Comparison of ENCODE assay signal across 1 cellular context in the genomic region with DNA sequence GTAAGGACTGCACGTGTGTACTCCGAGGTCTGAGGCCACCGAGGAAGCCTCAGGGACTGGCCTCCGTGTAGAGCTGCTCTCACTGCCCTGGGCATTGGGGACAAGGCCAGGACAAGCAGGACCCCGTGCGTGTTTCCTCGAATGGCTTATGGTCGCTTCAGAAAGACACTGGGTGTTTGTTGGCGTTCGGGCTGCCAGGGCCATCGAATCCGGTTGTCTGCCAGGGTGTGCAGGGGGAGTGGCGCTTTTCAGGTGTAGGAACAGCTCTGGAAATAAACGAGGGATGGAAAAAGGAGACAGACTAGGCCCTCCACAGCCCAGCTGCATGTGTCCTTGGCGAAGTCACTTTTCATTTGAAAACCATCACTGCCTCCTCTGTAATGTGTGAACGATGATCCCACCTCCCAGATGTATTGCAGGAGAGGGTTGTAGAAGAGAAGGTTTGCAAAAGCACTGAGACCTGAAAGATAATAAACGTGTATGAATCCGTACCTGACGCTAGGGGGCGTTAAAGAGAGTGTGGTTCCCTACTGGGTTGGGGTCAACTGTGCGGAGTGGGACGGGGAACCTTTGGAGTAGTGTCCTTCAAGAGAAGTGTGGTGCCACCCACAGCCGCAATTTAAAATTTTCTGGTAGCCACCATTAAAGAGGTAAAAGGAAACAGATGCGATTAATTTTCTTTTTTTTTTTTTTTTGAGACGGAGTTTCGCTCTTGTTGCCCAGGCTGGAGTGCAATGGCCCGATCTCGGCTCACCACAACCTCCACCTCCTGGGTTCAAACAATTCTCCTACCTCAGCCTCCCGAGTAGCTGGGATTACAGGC.
A peak's percentile ranks its signal among the peaks of the same experiment; 100 is the strongest.
TF ChIP-seq lines count a peak whose summit lies in the region.

No MANE protein-coding gene starts in this region.

TF ChIP-seq in HepG2, 621 proteins besides CTCF, POLR2A, EP300 and RAD21 (continued from another document):
- TF ChIP-seq, protein P1, sequence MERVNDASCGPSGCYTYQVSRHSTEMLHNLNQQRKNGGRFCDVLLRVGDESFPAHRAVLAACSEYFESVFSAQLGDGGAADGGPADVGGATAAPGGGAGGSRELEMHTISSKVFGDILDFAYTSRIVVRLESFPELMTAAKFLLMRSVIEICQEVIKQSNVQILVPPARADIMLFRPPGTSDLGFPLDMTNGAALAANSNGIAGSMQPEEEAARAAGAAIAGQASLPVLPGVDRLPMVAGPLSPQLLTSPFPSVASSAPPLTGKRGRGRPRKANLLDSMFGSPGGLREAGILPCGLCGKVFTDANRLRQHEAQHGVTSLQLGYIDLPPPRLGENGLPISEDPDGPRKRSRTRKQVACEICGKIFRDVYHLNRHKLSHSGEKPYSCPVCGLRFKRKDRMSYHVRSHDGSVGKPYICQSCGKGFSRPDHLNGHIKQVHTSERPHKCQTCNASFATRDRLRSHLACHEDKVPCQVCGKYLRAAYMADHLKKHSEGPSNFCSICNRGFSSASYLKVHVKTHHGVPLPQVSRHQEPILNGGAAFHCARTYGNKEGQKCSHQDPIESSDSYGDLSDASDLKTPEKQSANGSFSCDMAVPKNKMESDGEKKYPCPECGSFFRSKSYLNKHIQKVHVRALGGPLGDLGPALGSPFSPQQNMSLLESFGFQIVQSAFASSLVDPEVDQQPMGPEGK (CRISPR knock-in tag; IDR thresholded peaks at IDR 0.05) = 0 out of 2 replicates have a peak, but pooled peaks have one; percentile 13
- TF ChIP-seq ZNF605 (CRISPR knock-in tag; IDR thresholded peaks at IDR 0.05) = 0 out of 2 replicates have a peak, but pooled peaks have one; percentile 28
- no peak for TF ChIP-seq FOXK1 (CRISPR knock-in tag; IDR thresholded peaks at IDR 0.05; ENCODE audit: borderline replicate concordance, low read depth)
- TF ChIP-seq ZNF251 (CRISPR knock-in tag; IDR thresholded peaks at IDR 0.05) = no peak
- no peak for TF ChIP-seq KDM4B (CRISPR knock-in tag; IDR thresholded peaks at IDR 0.05)
- peak; percentile 11; the same call in 1 of the 2 replicates for TF ChIP-seq SMC3 (IDR thresholded peaks at IDR 0.05; ENCODE audit: low read length)
- no peak for TF ChIP-seq ZC3H4 (CRISPR knock-in tag; IDR thresholded peaks at IDR 0.05; ENCODE audit: borderline replicate concordance)
- no peak for TF ChIP-seq FOXA1 (IDR thresholded peaks at IDR 0.05)
- TF ChIP-seq FOXA1 (CRISPR knock-in tag; IDR thresholded peaks at IDR 0.05) = no peak
- TF ChIP-seq STAG1 (CRISPR knock-in tag; IDR thresholded peaks at IDR 0.05) = peak; percentile 30
- TF ChIP-seq, protein P2, sequence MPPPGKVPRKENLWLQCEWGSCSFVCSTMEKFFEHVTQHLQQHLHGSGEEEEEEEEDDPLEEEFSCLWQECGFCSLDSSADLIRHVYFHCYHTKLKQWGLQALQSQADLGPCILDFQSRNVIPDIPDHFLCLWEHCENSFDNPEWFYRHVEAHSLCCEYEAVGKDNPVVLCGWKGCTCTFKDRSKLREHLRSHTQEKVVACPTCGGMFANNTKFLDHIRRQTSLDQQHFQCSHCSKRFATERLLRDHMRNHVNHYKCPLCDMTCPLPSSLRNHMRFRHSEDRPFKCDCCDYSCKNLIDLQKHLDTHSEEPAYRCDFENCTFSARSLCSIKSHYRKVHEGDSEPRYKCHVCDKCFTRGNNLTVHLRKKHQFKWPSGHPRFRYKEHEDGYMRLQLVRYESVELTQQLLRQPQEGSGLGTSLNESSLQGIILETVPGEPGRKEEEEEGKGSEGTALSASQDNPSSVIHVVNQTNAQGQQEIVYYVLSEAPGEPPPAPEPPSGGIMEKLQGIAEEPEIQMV (CRISPR knock-in tag; IDR thresholded peaks at IDR 0.05; ENCODE audit: low read depth) = 0 out of 2 replicates have a peak, but pooled peaks have one; percentile 43
- TF ChIP-seq SATB2 (CRISPR knock-in tag; IDR thresholded peaks at IDR 0.05) = no peak
- TF ChIP-seq GABPB1 (CRISPR knock-in tag; IDR thresholded peaks at IDR 0.05) = no peak
- TF ChIP-seq ZBTB7A (CRISPR knock-in tag; IDR thresholded peaks at IDR 0.05) = no peak
- no peak for TF ChIP-seq NR3C1 (CRISPR knock-in tag; IDR thresholded peaks at IDR 0.05)
- TF ChIP-seq RARA (CRISPR knock-in tag; IDR thresholded peaks at IDR 0.05) = no peak
- peak; percentile 29; the same call in 1 of the 2 replicates for TF ChIP-seq POGZ (CRISPR knock-in tag; IDR thresholded peaks at IDR 0.05)
